In the genomic region with DNA sequence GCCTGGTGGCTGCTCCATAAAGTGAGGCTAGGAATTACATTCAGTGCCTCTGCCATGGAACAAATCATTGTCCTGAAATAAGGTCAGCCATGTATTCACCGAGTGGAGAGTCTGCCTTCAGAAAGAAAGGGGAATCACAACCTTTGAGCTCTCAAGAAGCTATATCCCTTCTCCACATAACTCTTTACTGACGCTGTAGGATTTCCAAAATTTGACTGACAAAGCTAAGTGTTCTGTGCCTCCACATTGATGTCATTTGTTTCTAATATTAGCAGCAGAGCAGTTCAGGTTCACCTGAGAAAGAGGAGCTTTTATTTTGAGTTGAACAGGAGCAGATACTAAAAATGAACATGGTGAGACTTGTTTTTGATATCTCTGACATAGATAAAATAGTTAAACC, we compare ENCODE assay signal across 13 cellular contexts.
DNase-seq lines count a peak whose midpoint lies in the region; ATAC-seq and TF ChIP-seq lines count a peak whose summit lies in the region.
"Had no signal": no experiment of that assay in that cellular context is flagged by ENCODE, and none has a peak within 500 bp of the region (broad histone marks: within the 10 kb centered on the region; RNA-seq: fewer than 3 reads in every experiment).

No MANE protein-coding gene starts in this region.

- H3K27ac Mint-ChIP-seq in glutamatergic neuron (ENCODE audit: unreplicated experiment), result peak overlapping the region; percentile 95
- H3K27ac Mint-ChIP-seq: CD8-positive, alpha-beta T cell; HFFc6 had no signal

- H3K36me3 Mint-ChIP-seq in glutamatergic neuron (ENCODE audit: unreplicated experiment), result peaks cover 9% of the 10 kb centered on the region
- H3K36me3 Mint-ChIP-seq: CD8-positive, alpha-beta T cell had no signal

- no peaks in the 10 kb centered on the region for H4K20me1 ChIP-seq in KMS-11 (ENCODE audit: insufficient read depth)

- no peak overlapping the region for H3K4me3 Mint-ChIP-seq in glutamatergic neuron (ENCODE audit: unreplicated experiment)
- H3K4me3 Mint-ChIP-seq: CD8-positive, alpha-beta T cell; HFFc6 had no signal

- peak overlapping the region; percentile 30; the same call in 1 of the 2 replicates for H3K4me2 ChIP-seq in KMS-11

- H3K36me3 ChIP-seq in KMS-11 (ENCODE audit: insufficient read depth), result no peaks in the 10 kb centered on the region

- peaks cover 19% of the 10 kb centered on the region for H3K4me1 ChIP-seq in KMS-11 (ENCODE audit: low read depth, poor library complexity, severe bottlenecking)

- H3K79me2 ChIP-seq in KMS-11 (ENCODE audit: insufficient read depth, low read depth), result no peaks in the 10 kb centered on the region

- no peak overlapping the region for H3K4me3 ChIP-seq in KMS-11 (IDR thresholded peaks at IDR 0.05; ENCODE audit: insufficient read depth, low read depth, low read length)

- no peak for ATAC-seq in HG03135 (IDR thresholded peaks at IDR 0.05; ENCODE audit: unreplicated experiment)
- ATAC-seq: CD8-positive, alpha-beta T cell; HepG2 had no signal

- in situ Hi-C loops in G401 (cut with HindIII; ENCODE audit: low sequenced_read_pairs), result no loop called here

- no peak overlapping the region for H3K9ac ChIP-seq in KMS-11

- peaks cover 7% of the 10 kb centered on the region for H3K27me3 Mint-ChIP-seq in glutamatergic neuron (ENCODE audit: unreplicated experiment)

- H3K9me3 Mint-ChIP-seq in glutamatergic neuron (ENCODE audit: unreplicated experiment), result peaks cover 10% of the 10 kb centered on the region
- H3K9me3 Mint-ChIP-seq: CD8-positive, alpha-beta T cell; HFFc6 had no signal

- peak overlapping the region; percentile 45 for H3K27ac ChIP-seq in KMS-11

- TF ChIP-seq CTCF in KMS-11 (conservative IDR thresholded peaks at IDR 0.05; ENCODE audit: low read depth, low read length), result no peak
- TF ChIP-seq CTCF in glutamatergic neuron (IDR thresholded peaks at IDR 0.05; ENCODE audit: partially characterized antibody, unreplicated experiment), result no peak

- H3K27me3 ChIP-seq in KMS-11 (ENCODE audit: insufficient read depth, low read depth), result no peaks in the 10 kb centered on the region

- H3K4me1 Mint-ChIP-seq in glutamatergic neuron (ENCODE audit: low read depth, unreplicated experiment), result peaks cover 40% of the 10 kb centered on the region

- H2AFZ ChIP-seq in KMS-11 (ENCODE audit: low read depth), result no peak overlapping the region

- DNase-seq in G401 (ENCODE audit: low spot score), result peak; percentile 65
- DNase-seq in glutamatergic neuron, result no peak
- peak; percentile 76 for DNase-seq in putamen (ENCODE audit: low spot score)
- no peak for DNase-seq in NOMO-1 treated with dmso at 0.1 percent for 144 hours (lab: John Stamatoyannopoulos, UW; ENCODE audit: unreplicated experiment)
- no peak for DNase-seq in activated CD4-positive, alpha-beta T cell treated with anti-CD3 and anti-CD28 coated beads, Interleukin-2, amount 50 U/mL, for 1 hour
- DNase-seq: CD8-positive, alpha-beta T cell; HFFc6; Kasumi-1; NCI-H1105 treated with DMSO at 0.1 percent for 48 hours; NCI-H2029 had no signal

Comparison
In these comparisons a context has a peak if more than half of its experiments do, and no peak if none do; other contexts are left out.
1. DNase-seq: peak in G401 (single experiment) and putamen (single experiment); none in glutamatergic neuron (single experiment), NOMO-1 treated with dmso at 0.1 percent for 144 hours (single experiment) and activated CD4-positive, alpha-beta T cell treated with anti-CD3 and anti-CD28 coated beads, Interleukin-2, amount 50 U/mL, for 1 hour (single experiment).